1 cellular context compared by ENCODE assay signal in the genomic region with DNA sequence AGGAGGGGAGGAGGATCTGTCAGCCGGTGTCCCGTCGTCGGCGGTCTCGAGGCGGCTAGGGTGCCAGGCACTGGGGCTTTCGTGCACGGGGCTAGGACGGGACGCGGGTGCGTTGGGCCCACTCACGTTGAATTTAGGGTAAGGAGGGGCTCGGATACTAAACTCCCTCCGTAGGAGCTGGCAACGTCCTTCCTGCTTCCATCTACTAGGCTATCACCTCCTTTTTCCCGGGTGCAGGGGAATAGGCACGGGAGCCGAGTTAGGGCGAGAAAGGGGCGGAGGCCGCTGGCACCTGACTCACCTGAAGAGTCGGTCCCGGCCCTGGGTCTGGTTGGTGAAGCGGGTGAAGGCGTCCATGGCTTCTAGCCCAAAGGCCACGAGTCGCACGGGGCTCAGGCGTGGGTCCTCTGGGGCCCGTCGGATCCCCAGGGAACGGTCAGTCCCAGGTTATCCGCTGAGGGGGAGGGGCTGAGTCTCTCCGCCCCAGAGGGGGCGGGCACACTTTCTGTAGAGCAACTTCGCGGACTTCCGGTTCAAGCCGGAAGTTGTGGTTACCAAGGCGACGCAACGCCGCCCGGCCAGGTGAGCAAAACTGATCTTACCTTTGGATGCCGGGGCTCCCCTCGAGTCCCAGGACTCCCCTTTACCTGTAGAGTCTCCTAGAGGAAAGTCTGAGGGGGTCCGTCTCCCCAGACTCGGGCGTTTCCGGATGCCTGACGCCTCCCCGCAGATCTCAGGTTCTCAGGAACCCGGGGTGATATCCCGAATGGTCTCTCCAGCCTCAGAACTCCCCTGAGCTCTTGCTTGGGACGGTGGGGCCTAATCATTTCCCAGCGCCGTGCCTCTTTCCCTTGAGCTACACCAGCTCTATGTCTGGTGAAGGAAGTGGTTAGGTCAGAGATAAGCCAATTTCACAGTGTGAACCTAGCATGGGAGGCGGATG.
A peak's percentile ranks its signal among the peaks of the same experiment; 100 is the strongest.
TF ChIP-seq lines count a peak whose summit lies in the region.

A gene with protein sequence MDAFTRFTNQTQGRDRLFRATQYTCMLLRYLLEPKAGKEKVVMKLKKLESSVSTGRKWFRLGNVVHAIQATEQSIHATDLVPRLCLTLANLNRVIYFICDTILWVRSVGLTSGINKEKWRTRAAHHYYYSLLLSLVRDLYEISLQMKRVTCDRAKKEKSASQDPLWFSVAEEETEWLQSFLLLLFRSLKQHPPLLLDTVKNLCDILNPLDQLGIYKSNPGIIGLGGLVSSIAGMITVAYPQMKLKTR (minus strand): TSS at position 479 of the 943 bp plus-strand sequence. CDS start 122 bp downstream, at position 357.
Gene WDR93 (plus strand): TSS at position 536 of the 943 bp plus-strand sequence. CDS start 10,936 bp downstream, outside the sequence.

TF ChIP-seq in GM12878, 131 proteins besides CTCF, POLR2A, EP300 and RAD21 (continues in another document):
- no peak for TF ChIP-seq ZNF687 (IDR thresholded peaks at IDR 0.05)
- TF ChIP-seq YY1 (IDR thresholded peaks at IDR 0.05; ENCODE audit: low read depth, low read length): no peak
- TF ChIP-seq NFIC (IDR thresholded peaks at IDR 0.05; ENCODE audit: low read depth, low read length): no peak
- TF ChIP-seq HSF1 (IDR thresholded peaks at IDR 0.05; ENCODE audit: low read depth, low read length): no peak
- no peak for TF ChIP-seq CHD1 (IDR thresholded peaks at IDR 0.05; ENCODE audit: low read depth, low read length)
- no peak for TF ChIP-seq ZSCAN29 (IDR thresholded peaks at IDR 0.05)
- no peak for TF ChIP-seq NFYA (IDR thresholded peaks at IDR 0.05; ENCODE audit: borderline replicate concordance, low read depth, low read length)
- TF ChIP-seq, protein P1, sequence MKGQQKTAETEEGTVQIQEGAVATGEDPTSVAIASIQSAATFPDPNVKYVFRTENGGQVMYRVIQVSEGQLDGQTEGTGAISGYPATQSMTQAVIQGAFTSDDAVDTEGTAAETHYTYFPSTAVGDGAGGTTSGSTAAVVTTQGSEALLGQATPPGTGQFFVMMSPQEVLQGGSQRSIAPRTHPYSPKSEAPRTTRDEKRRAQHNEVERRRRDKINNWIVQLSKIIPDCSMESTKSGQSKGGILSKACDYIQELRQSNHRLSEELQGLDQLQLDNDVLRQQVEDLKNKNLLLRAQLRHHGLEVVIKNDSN (IDR thresholded peaks at IDR 0.05; ENCODE audit: borderline replicate concordance, extremely low read length, insufficient read depth, low read depth, low read length): no peak
- TF ChIP-seq, protein P2, sequence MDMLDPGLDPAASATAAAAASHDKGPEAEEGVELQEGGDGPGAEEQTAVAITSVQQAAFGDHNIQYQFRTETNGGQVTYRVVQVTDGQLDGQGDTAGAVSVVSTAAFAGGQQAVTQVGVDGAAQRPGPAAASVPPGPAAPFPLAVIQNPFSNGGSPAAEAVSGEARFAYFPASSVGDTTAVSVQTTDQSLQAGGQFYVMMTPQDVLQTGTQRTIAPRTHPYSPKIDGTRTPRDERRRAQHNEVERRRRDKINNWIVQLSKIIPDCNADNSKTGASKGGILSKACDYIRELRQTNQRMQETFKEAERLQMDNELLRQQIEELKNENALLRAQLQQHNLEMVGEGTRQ (IDR thresholded peaks at IDR 0.05; ENCODE audit: borderline replicate concordance, low read depth, low read length): no peak
- TF ChIP-seq TCF12 (IDR thresholded peaks at IDR 0.05; ENCODE audit: low read depth, low read length): no peak
- TF ChIP-seq BMI1 (IDR thresholded peaks at IDR 0.05; ENCODE audit: borderline replicate concordance): peak; percentile 86; the same call in 1 of the 2 replicates
- TF ChIP-seq, protein P3, sequence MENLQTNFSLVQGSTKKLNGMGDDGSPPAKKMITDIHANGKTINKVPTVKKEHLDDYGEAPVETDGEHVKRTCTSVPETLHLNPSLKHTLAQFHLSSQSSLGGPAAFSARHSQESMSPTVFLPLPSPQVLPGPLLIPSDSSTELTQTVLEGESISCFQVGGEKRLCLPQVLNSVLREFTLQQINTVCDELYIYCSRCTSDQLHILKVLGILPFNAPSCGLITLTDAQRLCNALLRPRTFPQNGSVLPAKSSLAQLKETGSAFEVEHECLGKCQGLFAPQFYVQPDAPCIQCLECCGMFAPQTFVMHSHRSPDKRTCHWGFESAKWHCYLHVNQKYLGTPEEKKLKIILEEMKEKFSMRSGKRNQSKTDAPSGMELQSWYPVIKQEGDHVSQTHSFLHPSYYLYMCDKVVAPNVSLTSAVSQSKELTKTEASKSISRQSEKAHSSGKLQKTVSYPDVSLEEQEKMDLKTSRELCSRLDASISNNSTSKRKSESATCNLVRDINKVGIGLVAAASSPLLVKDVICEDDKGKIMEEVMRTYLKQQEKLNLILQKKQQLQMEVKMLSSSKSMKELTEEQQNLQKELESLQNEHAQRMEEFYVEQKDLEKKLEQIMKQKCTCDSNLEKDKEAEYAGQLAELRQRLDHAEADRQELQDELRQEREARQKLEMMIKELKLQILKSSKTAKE (IDR thresholded peaks at IDR 0.05; ENCODE audit: low read depth, poor library complexity, severe bottlenecking): no peak
- no peak for TF ChIP-seq ZNF207 (IDR thresholded peaks at IDR 0.05; ENCODE audit: borderline replicate concordance)
- TF ChIP-seq DPF2 (IDR thresholded peaks at IDR 0.05): peak; percentile 21; the same call in 1 of the 2 replicates
- TF ChIP-seq SIN3A (IDR thresholded peaks at IDR 0.05; ENCODE audit: low read depth, low read length): no peak
- no peak for TF ChIP-seq PAX5 (IDR thresholded peaks at IDR 0.05; ENCODE audit: borderline replicate concordance, low read depth, low read length)
- TF ChIP-seq SMARCA5 (IDR thresholded peaks at IDR 0.05): 0 out of 2 replicates have a peak, but pooled peaks have one; percentile 65
- TF ChIP-seq CREB1 (IDR thresholded peaks at IDR 0.05; ENCODE audit: low read depth): no peak
- no peak for TF ChIP-seq MTA2 (IDR thresholded peaks at IDR 0.05; ENCODE audit: low read depth)
- no peak for TF ChIP-seq MTA3 (IDR thresholded peaks at IDR 0.05; ENCODE audit: borderline replicate concordance, low read length)
- TF ChIP-seq RAD51 (IDR thresholded peaks at IDR 0.05): no peak
- TF ChIP-seq BACH1 (IDR thresholded peaks at IDR 0.05; ENCODE audit: borderline replicate concordance): no peak; the same call in 1 of the 2 replicates
- TF ChIP-seq MEF2B (IDR thresholded peaks at IDR 0.05; ENCODE audit: partially characterized antibody, poor library complexity, severe bottlenecking): peak; percentile 97
- TF ChIP-seq SUPT20H (IDR thresholded peaks at IDR 0.05; ENCODE audit: borderline replicate concordance, control insufficient read depth, low read depth, low read length): no peak
- no peak for TF ChIP-seq ZZZ3 (IDR thresholded peaks at IDR 0.05; ENCODE audit: control insufficient read depth, insufficient read length, low read depth)
- no peak for TF ChIP-seq STAT1 (conservative IDR thresholded peaks at IDR 0.05)
- TF ChIP-seq TBL1XR1 (IDR thresholded peaks at IDR 0.05; ENCODE audit: low read depth, low read length): no peak
- no peak for TF ChIP-seq EZH2 (IDR thresholded peaks at IDR 0.05; ENCODE audit: borderline replicate concordance, control insufficient read depth, low read depth, low read length)
- no peak for TF ChIP-seq NR2F1 (conservative IDR thresholded peaks at IDR 0.05)
- TF ChIP-seq NRF1 (conservative IDR thresholded peaks at IDR 0.05; ENCODE audit: low read depth, low read length): no peak
- no peak for TF ChIP-seq PML (IDR thresholded peaks at IDR 0.05; ENCODE audit: low read length)
- TF ChIP-seq ZNF622 (IDR thresholded peaks at IDR 0.05): no peak
- TF ChIP-seq, protein P4, sequence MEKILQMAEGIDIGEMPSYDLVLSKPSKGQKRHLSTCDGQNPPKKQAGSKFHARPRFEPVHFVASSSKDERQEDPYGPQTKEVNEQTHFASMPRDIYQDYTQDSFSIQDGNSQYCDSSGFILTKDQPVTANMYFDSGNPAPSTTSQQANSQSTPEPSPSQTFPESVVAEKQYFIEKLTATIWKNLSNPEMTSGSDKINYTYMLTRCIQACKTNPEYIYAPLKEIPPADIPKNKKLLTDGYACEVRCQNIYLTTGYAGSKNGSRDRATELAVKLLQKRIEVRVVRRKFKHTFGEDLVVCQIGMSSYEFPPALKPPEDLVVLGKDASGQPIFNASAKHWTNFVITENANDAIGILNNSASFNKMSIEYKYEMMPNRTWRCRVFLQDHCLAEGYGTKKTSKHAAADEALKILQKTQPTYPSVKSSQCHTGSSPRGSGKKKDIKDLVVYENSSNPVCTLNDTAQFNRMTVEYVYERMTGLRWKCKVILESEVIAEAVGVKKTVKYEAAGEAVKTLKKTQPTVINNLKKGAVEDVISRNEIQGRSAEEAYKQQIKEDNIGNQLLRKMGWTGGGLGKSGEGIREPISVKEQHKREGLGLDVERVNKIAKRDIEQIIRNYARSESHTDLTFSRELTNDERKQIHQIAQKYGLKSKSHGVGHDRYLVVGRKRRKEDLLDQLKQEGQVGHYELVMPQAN (conservative IDR thresholded peaks at IDR 0.05): peak; percentile 39; the same call in 1 of the 2 replicates
- TF ChIP-seq SMC3 (IDR thresholded peaks at IDR 0.05; ENCODE audit: borderline replicate concordance, low read length): no peak
- TF ChIP-seq CEBPB (IDR thresholded peaks at IDR 0.05; ENCODE audit: borderline replicate concordance in 1 of 2, low read depth in 2 of 2, low read length in 2 of 2): no peak
- TF ChIP-seq ZBTB4 (CRISPR knock-in tag; IDR thresholded peaks at IDR 0.05): no peak
- TF ChIP-seq BHLHE40 (IDR thresholded peaks at IDR 0.05; ENCODE audit: borderline replicate concordance in 1 of 2, low read depth in 2 of 2, low read length in 1 of 2): peak in 1 of 2 experiments; percentile 75; a peak in 2 of 4 replicates
- TF ChIP-seq, protein P5, sequence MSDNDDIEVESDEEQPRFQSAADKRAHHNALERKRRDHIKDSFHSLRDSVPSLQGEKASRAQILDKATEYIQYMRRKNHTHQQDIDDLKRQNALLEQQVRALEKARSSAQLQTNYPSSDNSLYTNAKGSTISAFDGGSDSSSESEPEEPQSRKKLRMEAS (IDR thresholded peaks at IDR 0.05; ENCODE audit: low read depth, low read length): no peak
- 0 out of 2 replicates have a peak, but pooled peaks have one; percentile 17 for TF ChIP-seq HDGF (IDR thresholded peaks at IDR 0.05)
- TF ChIP-seq POU2F2 (IDR thresholded peaks at IDR 0.05; ENCODE audit: borderline replicate concordance, low read depth, low read length): no peak
